Comparison of ENCODE assay signal across 8 cellular contexts in the genomic region with DNA sequence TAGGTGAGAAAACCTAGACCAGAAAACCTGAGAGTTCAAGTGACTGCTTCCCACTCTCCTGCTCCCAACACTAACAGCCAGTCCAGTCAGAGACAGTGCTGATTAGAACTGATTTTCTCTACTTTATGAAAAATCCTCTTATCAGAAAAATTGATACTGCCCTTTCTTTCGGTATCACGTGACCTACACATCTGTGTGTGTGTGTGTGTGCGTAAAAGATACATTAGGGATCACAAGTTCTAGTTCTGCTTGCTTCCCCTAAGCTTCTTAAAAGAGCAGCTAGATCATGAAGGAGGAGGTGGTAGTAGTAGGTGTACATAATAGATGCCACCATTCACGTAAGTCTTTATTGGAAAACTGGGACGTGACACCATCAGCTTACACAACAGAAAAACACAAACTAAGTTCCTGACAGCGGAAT. TPM values are rescaled to one million over a fixed set of nuclear protein-coding genes. Genes with fewer than 3 reads are reported as not detected.
A peak's percentile ranks its signal among the peaks of the same experiment; 100 is the strongest.
DNase-seq lines count a peak whose midpoint lies in the region; ATAC-seq and TF ChIP-seq lines count a peak whose summit lies in the region.

No MANE protein-coding gene starts in this region.

- H3K9ac ChIP-seq in mucosa of stomach (ENCODE audit: low read length) = peak overlapping the region; percentile 89

- H3K27me3 ChIP-seq in breast epithelium = no peaks in the 10 kb centered on the region
- no peaks in the 10 kb centered on the region for H3K27me3 ChIP-seq in mucosa of stomach (ENCODE audit: control insufficient read depth, insufficient read depth, low read length)

- peak; percentile 53 for DNase-seq in G401 (ENCODE audit: low spot score)
- peak; percentile 54 for DNase-seq in NAMALWA (ENCODE audit: low spot score)
- no peak for DNase-seq in breast epithelium (ENCODE audit: low spot score in 2 of 2)
- no peak for DNase-seq in NCI-H510A (lab: John Stamatoyannopoulos, UW)
- DNase-seq in cerebellum (ENCODE audit: low spot score) = no peak
- no peak for DNase-seq in islet precursor cell

- H3K4me1 ChIP-seq in breast epithelium (peaks cover 0 to 13% of the 10 kb centered on the region in 2 donors), mucosa of stomach (ENCODE audit: control insufficient read depth, insufficient read depth, low read length) (peaks cover 9% of the 10 kb centered on the region)

- H3K9me3 ChIP-seq in breast epithelium (no peaks in the 10 kb centered on the region), mucosa of stomach (ENCODE audit: control insufficient read depth, low read length) (no peaks in the 10 kb centered on the region)

- in situ Hi-C loops in G401 (cut with HindIII; ENCODE audit: low sequenced_read_pairs) = no loop called here

- intact Hi-C loops in breast epithelium (cut with DNase I; ENCODE audit: low total_unique reads) = no loop called here

- H3K4me3 ChIP-seq in breast epithelium = peak overlapping the region; percentile 91 to 95 (median 92)
- H3K4me3 ChIP-seq in mucosa of stomach (ENCODE audit: low read length) = peak overlapping the region; percentile 70

- TF ChIP-seq POLR2A in breast epithelium (IDR thresholded peaks at IDR 0.05) = no peak

- TF ChIP-seq CTCF in breast epithelium (IDR thresholded peaks at IDR 0.05) = no peak

- H3K27ac ChIP-seq in breast epithelium = peak overlapping the region in 1 of 2 donors; percentile 89

- H3K36me3 ChIP-seq in breast epithelium (no peaks in the 10 kb centered on the region), mucosa of stomach (ENCODE audit: control insufficient read depth, insufficient read depth, low read length) (no peaks in the 10 kb centered on the region)

- no peak for ATAC-seq in HG03139 (IDR thresholded peaks at IDR 0.05; ENCODE audit: unreplicated experiment)

RNA-seq across cellular contexts. Expression of a gene that starts 1.5 kb away (rescaled TPM):
- 59.9 and 90.8 TPM in 2 replicates for total RNA-seq in G401 (2014; rRNA removed; shearing (Covaris generic))
- total RNA-seq in breast epithelium = 10 to 100 TPM; 43.2 to 63.1 (median 45.6) TPM
- total RNA-seq in cerebellum = 61.3 TPM

Comparison
In these comparisons a context has a peak if more than half of its experiments do, and no peak if none do; other contexts are left out.
1. DNase-seq: peak in G401 (single experiment) and NAMALWA (single experiment); none in breast epithelium (0 of 2), NCI-H510A (single experiment), cerebellum (single experiment) and islet precursor cell (single experiment).